In the genomic region with DNA sequence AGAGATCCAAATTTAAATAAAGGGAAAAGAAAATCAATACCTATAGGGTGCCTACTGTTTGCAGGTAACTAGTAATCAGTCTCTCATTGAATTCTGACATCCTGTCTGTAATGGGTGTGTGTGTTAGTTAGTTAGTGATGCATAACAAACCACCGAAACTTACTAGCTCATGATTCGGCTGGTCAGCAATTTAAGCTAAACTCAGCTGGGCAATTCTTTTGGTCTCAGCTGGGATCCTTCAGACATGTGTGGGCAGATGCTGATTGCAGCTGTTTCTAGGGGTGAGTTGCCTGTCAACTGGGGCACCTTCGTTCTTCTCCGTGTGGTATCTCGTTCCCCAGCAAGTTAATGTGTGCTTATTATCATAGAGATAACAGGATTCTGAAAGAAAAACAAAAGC, we compare ENCODE assay signal across 11 cellular contexts. TPM values are rescaled to one million over a fixed set of nuclear protein-coding genes. Genes with fewer than 3 reads are reported as not detected.
DNase-seq lines count a peak whose midpoint lies in the region; ATAC-seq and TF ChIP-seq lines count a peak whose summit lies in the region.
"Had no signal": no experiment of that assay in that cellular context is flagged by ENCODE, and none has a peak within 500 bp of the region (broad histone marks: within the 10 kb centered on the region; RNA-seq: fewer than 3 reads in every experiment).

No MANE protein-coding gene starts in this region.

- no TSS peak for BruUV-seq in mammary epithelial cell (replicated peaks; lab: Mats Ljungman, UMichigan)

- H3K9me3 Mint-ChIP-seq in activated naive CD4-positive, alpha-beta T cell treated with anti-CD3 and anti-CD28 coated beads for 36 hours, result peaks cover 5% of the 10 kb centered on the region

- no peaks in the 10 kb centered on the region for H3K36me3 ChIP-seq in mammary epithelial cell (ENCODE audit: insufficient read depth, low read length)

- WGBS in mammary epithelial cell (ENCODE audit: low coverage, missing lambda C conversion rate), result 47% methylated on average over 5 of the region's 5 CpGs

- H3K9me3 ChIP-seq in mammary epithelial cell (replicated peaks; ENCODE audit: insufficient read depth, low read length), result no peaks in the 10 kb centered on the region

- ATAC-seq in GM19467 (IDR thresholded peaks at IDR 0.05; ENCODE audit: unreplicated experiment) (peak; percentile 55), HG03175 (IDR thresholded peaks at IDR 0.05; ENCODE audit: unreplicated experiment) (peak; percentile 56), SK-N-SH treated with all-trans-retinoic acid at 6 μM for 48 hours (no peak)

- peaks cover 8% of the 10 kb centered on the region for H3K4me1 ChIP-seq in mammary epithelial cell (ENCODE audit: insufficient read depth, low read length)

- CTCF ChIA-PET in mammary epithelial cell (lab: Charles Lee; ENCODE audit: low non-redundant PET), result no interaction called here
- CTCF ChIA-PET in activated naive CD4-positive, alpha-beta T cell treated with anti-CD3 and anti-CD28 coated beads for 36 hours (lab: Charles Lee), result no interaction called here

- no peak overlapping the region for H3K27ac Mint-ChIP-seq in activated naive CD4-positive, alpha-beta T cell treated with anti-CD3 and anti-CD28 coated beads for 36 hours

- intact Hi-C loops in mammary epithelial cell (cut with micrococcal nuclease), result loop anchor here (5.0 kb wide), 1 partner anchor 120 kb away; a partner anchor contains a TSS
- intact Hi-C loops in activated naive CD4-positive, alpha-beta T cell treated with anti-CD3 and anti-CD28 coated beads for 36 hours (cut with micrococcal nuclease), result loop anchor here (2.0 to 5.0 kb wide), 2 partner anchors 273 to 645 kb away; a partner anchor contains a TSS

- TF ChIP-seq CTCF in GM10266 (IDR thresholded peaks at IDR 0.05; ENCODE audit: control insufficient read depth, insufficient read depth, low read depth, missing control alignments), result no peak
- no peak for TF ChIP-seq CTCF in mammary epithelial cell (conservative IDR thresholded peaks at IDR 0.05 in 1 of 2, IDR thresholded peaks at IDR 0.05 in 1 of 2; ENCODE audit: extremely low read depth in 1 of 2, insufficient read depth in 1 of 2, low read depth in 1 of 2, low read length in 2 of 2)

- H3K27me3 ChIP-seq in mammary epithelial cell (ENCODE audit: insufficient read depth, low read length), result peaks cover 3% of the 10 kb centered on the region

- peaks cover 26% of the 10 kb centered on the region for H3K36me3 Mint-ChIP-seq in activated naive CD4-positive, alpha-beta T cell treated with anti-CD3 and anti-CD28 coated beads for 36 hours (ENCODE audit: low read depth)

- DNase-seq in GM10266 (ENCODE audit: extremely low spot score), result peak; percentile 67
- DNase-seq in mammary epithelial cell, result peak; percentile 39
- no peak for DNase-seq in activated CD8-positive, alpha-beta memory T cell treated with anti-CD3 and anti-CD28 coated beads, Interleukin-2, amount 50 U/mL, for 48 hours
- DNase-seq in activated naive CD4-positive, alpha-beta T cell treated with anti-CD3 and anti-CD28 coated beads for 36 hours, result no peak
- no peak for DNase-seq in NCI-H2107 (lab: John Stamatoyannopoulos, UW)
- DNase-seq: NCI-H2081 had no signal

- H3K27ac ChIP-seq in mammary epithelial cell (ENCODE audit: insufficient read depth, low read depth, low read length), result no peak overlapping the region
- H3K27ac ChIP-seq: hepatocyte had no signal

- in situ Hi-C loops in mammary epithelial cell (cut with MboI; ENCODE audit: low sequenced_read_pairs in 2 of 2), result no loop called here

- dilution Hi-C loops in mammary epithelial cell (cut with HindIII; ENCODE audit: low sequenced_read_pairs), result no loop called here

- H3K4me3 Mint-ChIP-seq in activated naive CD4-positive, alpha-beta T cell treated with anti-CD3 and anti-CD28 coated beads for 36 hours, result no peak overlapping the region

- no peaks in the 10 kb centered on the region for H3K27me3 Mint-ChIP-seq in activated naive CD4-positive, alpha-beta T cell treated with anti-CD3 and anti-CD28 coated beads for 36 hours (ENCODE audit: low read depth)

- H3K9ac ChIP-seq in mammary epithelial cell (ENCODE audit: insufficient read depth, low read length), result no peak overlapping the region

- peaks cover 37% of the 10 kb centered on the region for H3K79me2 ChIP-seq in mammary epithelial cell (ENCODE audit: insufficient read depth, low read length)

- no peak overlapping the region for H3K4me2 ChIP-seq in mammary epithelial cell (ENCODE audit: insufficient read depth, low read depth, low read length)
- H3K4me2 ChIP-seq: hepatocyte had no signal

- H2AFZ ChIP-seq in mammary epithelial cell (ENCODE audit: low read depth, low read length), result peak overlapping the region; percentile 7

- peaks cover 57% of the 10 kb centered on the region for H3K4me1 Mint-ChIP-seq in activated naive CD4-positive, alpha-beta T cell treated with anti-CD3 and anti-CD28 coated beads for 36 hours (ENCODE audit: low read depth)

- peaks cover 1% of the 10 kb centered on the region for H4K20me1 ChIP-seq in mammary epithelial cell (ENCODE audit: insufficient read depth, low read length)

- H3K4me3 ChIP-seq in mammary epithelial cell (replicated peaks in 1 of 3; ENCODE audit: insufficient read depth in 1 of 3, low read depth in 2 of 3, low read length in 3 of 3), result no peak overlapping the region
- H3K4me3 ChIP-seq: hepatocyte had no signal

TF ChIP-seq in SK-N-SH treated with all-trans-retinoic acid at 6 μM for 48 hours, 23 proteins besides CTCF, POLR2A, EP300 and RAD21 (continues in another document):
- TF ChIP-seq, protein P1, sequence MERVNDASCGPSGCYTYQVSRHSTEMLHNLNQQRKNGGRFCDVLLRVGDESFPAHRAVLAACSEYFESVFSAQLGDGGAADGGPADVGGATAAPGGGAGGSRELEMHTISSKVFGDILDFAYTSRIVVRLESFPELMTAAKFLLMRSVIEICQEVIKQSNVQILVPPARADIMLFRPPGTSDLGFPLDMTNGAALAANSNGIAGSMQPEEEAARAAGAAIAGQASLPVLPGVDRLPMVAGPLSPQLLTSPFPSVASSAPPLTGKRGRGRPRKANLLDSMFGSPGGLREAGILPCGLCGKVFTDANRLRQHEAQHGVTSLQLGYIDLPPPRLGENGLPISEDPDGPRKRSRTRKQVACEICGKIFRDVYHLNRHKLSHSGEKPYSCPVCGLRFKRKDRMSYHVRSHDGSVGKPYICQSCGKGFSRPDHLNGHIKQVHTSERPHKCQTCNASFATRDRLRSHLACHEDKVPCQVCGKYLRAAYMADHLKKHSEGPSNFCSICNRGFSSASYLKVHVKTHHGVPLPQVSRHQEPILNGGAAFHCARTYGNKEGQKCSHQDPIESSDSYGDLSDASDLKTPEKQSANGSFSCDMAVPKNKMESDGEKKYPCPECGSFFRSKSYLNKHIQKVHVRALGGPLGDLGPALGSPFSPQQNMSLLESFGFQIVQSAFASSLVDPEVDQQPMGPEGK (CRISPR knock-in tag; IDR thresholded peaks at IDR 0.05; ENCODE audit: borderline replicate concordance), result no peak
- TF ChIP-seq, protein P2, sequence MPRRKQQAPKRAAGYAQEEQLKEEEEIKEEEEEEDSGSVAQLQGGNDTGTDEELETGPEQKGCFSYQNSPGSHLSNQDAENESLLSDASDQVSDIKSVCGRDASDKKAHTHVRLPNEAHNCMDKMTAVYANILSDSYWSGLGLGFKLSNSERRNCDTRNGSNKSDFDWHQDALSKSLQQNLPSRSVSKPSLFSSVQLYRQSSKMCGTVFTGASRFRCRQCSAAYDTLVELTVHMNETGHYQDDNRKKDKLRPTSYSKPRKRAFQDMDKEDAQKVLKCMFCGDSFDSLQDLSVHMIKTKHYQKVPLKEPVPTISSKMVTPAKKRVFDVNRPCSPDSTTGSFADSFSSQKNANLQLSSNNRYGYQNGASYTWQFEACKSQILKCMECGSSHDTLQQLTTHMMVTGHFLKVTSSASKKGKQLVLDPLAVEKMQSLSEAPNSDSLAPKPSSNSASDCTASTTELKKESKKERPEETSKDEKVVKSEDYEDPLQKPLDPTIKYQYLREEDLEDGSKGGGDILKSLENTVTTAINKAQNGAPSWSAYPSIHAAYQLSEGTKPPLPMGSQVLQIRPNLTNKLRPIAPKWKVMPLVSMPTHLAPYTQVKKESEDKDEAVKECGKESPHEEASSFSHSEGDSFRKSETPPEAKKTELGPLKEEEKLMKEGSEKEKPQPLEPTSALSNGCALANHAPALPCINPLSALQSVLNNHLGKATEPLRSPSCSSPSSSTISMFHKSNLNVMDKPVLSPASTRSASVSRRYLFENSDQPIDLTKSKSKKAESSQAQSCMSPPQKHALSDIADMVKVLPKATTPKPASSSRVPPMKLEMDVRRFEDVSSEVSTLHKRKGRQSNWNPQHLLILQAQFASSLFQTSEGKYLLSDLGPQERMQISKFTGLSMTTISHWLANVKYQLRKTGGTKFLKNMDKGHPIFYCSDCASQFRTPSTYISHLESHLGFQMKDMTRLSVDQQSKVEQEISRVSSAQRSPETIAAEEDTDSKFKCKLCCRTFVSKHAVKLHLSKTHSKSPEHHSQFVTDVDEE (CRISPR knock-in tag; IDR thresholded peaks at IDR 0.05), result no peak
- TF ChIP-seq ESRRG (CRISPR knock-in tag; IDR thresholded peaks at IDR 0.05) (no peak), GLIS3 (CRISPR knock-in tag; IDR thresholded peaks at IDR 0.05) (no peak), ARNTL (CRISPR knock-in tag; IDR thresholded peaks at IDR 0.05; ENCODE audit: borderline replicate concordance, low read depth) (no peak), BACH2 (CRISPR knock-in tag; IDR thresholded peaks at IDR 0.05; ENCODE audit: borderline replicate concordance) (no peak), ZFP3 (CRISPR knock-in tag; IDR thresholded peaks at IDR 0.05) (no peak), SNAI2 (CRISPR knock-in tag; IDR thresholded peaks at IDR 0.05) (no peak), PPARA (CRISPR knock-in tag; IDR thresholded peaks at IDR 0.05; ENCODE audit: borderline replicate concordance) (no peak)
- TF ChIP-seq, protein P3, sequence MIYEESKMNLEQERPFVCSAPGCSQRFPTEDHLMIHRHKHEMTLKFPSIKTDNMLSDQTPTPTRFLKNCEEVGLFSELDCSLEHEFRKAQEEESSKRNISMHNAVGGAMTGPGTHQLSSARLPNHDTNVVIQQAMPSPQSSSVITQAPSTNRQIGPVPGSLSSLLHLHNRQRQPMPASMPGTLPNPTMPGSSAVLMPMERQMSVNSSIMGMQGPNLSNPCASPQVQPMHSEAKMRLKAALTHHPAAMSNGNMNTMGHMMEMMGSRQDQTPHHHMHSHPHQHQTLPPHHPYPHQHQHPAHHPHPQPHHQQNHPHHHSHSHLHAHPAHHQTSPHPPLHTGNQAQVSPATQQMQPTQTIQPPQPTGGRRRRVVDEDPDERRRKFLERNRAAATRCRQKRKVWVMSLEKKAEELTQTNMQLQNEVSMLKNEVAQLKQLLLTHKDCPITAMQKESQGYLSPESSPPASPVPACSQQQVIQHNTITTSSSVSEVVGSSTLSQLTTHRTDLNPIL (CRISPR knock-in tag; IDR thresholded peaks at IDR 0.05; ENCODE audit: low read depth), result no peak

RNA-seq across cellular contexts. Expression of a gene that starts 40.2 kb away (rescaled TPM):
- 10 to 100 TPM in 1 of 2 donors, 1 to 10 TPM in 1; 8.2 to 39.5 TPM for total RNA-seq in mammary epithelial cell
- polyA plus RNA-seq in mammary epithelial cell, result 3.2 TPM
- not detected for polyA minus RNA-seq in mammary epithelial cell
- total RNA-seq in activated naive CD4-positive, alpha-beta T cell treated with anti-CD3 and anti-CD28 coated beads for 36 hours, result 10 to 100 TPM; 10.6 to 11.8 TPM

RNA-seq across cellular contexts. Expression of a gene that starts 43.9 kb away (rescaled TPM):
- total RNA-seq in mammary epithelial cell, result not detected
- polyA plus RNA-seq in mammary epithelial cell, result not detected
- not detected for polyA minus RNA-seq in mammary epithelial cell
- total RNA-seq in activated naive CD4-positive, alpha-beta T cell treated with anti-CD3 and anti-CD28 coated beads for 36 hours, result not detected
- total RNA-seq: Daoy, hepatocyte had no signal
- polyA plus RNA-seq: hepatocyte had no signal

Comparison
In these comparisons a context has a peak if more than half of its experiments do, and no peak if none do; other contexts are left out.
1. DNase-seq: peak in GM10266 (single experiment) and mammary epithelial cell (single experiment); none in activated CD8-positive, alpha-beta memory T cell treated with anti-CD3 and anti-CD28 coated beads, Interleukin-2, amount 50 U/mL, for 48 hours (single experiment), activated naive CD4-positive, alpha-beta T cell treated with anti-CD3 and anti-CD28 coated beads for 36 hours (single experiment) and NCI-H2107 (single experiment).